ENCODE assay signal across 1 cellular context in the genomic region with DNA sequence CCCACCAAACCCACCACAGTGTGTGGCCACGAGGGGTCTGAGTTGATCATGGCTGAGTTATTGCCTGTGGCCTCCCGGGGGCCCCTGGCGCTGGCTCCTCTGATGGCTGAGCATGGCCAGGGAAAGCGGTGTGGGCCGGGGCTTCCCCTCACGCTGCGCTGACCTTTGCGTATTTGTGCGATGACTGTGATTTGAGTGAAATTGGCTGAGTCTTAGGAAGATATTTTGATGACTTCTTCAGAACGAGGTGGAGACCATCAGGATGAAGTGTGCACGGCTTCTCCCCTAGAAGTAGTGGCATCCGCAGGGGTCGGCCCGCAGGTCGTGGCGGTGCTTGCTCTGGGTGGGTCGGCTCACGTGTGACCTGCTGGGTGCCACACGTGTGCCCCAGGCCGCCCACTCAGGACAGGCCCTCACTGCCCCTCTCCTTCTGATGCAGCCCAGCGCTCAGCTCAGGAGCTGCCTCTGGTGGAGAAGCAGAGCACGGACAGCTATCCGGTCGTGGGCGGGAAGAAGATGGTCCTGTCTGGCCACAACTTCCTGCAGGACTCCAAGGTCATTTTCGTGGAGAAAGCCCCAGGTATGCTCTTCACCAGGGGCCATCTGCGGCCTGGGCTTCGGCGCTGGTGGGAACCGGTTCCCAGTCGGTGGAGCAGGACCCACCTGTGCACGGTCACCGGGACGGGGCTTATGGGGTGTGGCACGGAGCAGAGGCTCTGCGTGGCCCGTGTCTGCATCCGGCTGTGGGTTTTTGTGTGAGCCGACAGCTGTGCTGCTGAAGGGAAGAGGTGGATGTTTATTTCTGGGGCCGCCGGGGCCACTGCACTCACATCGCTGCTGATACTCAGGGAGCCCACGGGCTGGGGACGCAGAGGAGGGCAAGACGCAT.
TF ChIP-seq lines count a peak whose summit lies in the region.

No MANE protein-coding gene starts in this region.

TF ChIP-seq in K562, 482 proteins besides CTCF, POLR2A, EP300 and RAD21:
- TF ChIP-seq POLR2AphosphoS5 (IDR thresholded peaks at IDR 0.05; ENCODE audit: control insufficient read depth, insufficient read depth, low read depth, low read length) (no peak), ZNF324 (CRISPR knock-in tag; IDR thresholded peaks at IDR 0.05) (no peak), ZNF717 (CRISPR knock-in tag; IDR thresholded peaks at IDR 0.05) (no peak), ZNF584 (CRISPR knock-in tag; IDR thresholded peaks at IDR 0.05; ENCODE audit: low read depth) (no peak), PYGO2 (tag; IDR thresholded peaks at IDR 0.05) (no peak), ERF (CRISPR knock-in tag; IDR thresholded peaks at IDR 0.05) (no peak), POLR2G (IDR thresholded peaks at IDR 0.05; ENCODE audit: low read depth, low read length) (peak; percentile 39; the same call in 1 of the 2 replicates), PTRF (tag; IDR thresholded peaks at IDR 0.05) (no peak)
- TF ChIP-seq, protein P1, sequence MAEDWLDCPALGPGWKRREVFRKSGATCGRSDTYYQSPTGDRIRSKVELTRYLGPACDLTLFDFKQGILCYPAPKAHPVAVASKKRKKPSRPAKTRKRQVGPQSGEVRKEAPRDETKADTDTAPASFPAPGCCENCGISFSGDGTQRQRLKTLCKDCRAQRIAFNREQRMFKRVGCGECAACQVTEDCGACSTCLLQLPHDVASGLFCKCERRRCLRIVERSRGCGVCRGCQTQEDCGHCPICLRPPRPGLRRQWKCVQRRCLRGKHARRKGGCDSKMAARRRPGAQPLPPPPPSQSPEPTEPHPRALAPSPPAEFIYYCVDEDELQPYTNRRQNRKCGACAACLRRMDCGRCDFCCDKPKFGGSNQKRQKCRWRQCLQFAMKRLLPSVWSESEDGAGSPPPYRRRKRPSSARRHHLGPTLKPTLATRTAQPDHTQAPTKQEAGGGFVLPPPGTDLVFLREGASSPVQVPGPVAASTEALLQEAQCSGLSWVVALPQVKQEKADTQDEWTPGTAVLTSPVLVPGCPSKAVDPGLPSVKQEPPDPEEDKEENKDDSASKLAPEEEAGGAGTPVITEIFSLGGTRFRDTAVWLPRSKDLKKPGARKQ (CRISPR knock-in tag; IDR thresholded peaks at IDR 0.05) = no peak
